ENCODE assay signal across 16 cellular contexts in genomic region chr11:118059231-118059940, GRCh38. TPM values are rescaled to one million over a fixed set of nuclear protein-coding genes. Genes with fewer than 3 reads are reported as not detected.
"Had no signal": no experiment of that assay in that cellular context is flagged by ENCODE, and none has a peak within 500 bp of the region (broad histone marks: within the 10 kb centered on the region; RNA-seq: fewer than 3 reads in every experiment).

No MANE protein-coding gene starts in this region.

- H3K9me3 ChIP-seq: left lung, mucosa of descending colon, right lobe of liver, spleen had no signal

- H3K4me1 ChIP-seq: left lung, right lobe of liver, spleen had no signal

- H3K27ac ChIP-seq: left lung, right lobe of liver, spleen had no signal

- H3K4me3 Mint-ChIP-seq: activated B cell treated with CpG ODN at 0.5 μM for 24 hours; activated T-helper 1 cell treated with anti-CD3 and anti-CD28 coated beads, Interleukin-12 subunit alpha, Interleukin-12 subunit beta, Interleukin-2, Interleukin-4 antibody, amounts not matched to agents 30 ng/mL and 10 ng/mL and 1 ng/mL, durations not matched to agents 14 hours and 24 hours and 36 hours had no signal

- H3K9me3 Mint-ChIP-seq: activated B cell treated with CpG ODN at 0.5 μM for 24 hours; activated T-helper 1 cell treated with anti-CD3 and anti-CD28 coated beads, Interleukin-12 subunit alpha, Interleukin-12 subunit beta, Interleukin-2, Interleukin-4 antibody, amounts not matched to agents 30 ng/mL and 10 ng/mL and 1 ng/mL, durations not matched to agents 14 hours and 24 hours and 36 hours; naive thymus-derived CD8-positive, alpha-beta T cell had no signal

- H3K4me3 ChIP-seq: left lung, mucosa of descending colon, right lobe of liver, spleen had no signal

- H3K27ac Mint-ChIP-seq: activated B cell treated with CpG ODN at 0.5 μM for 24 hours; activated T-helper 1 cell treated with anti-CD3 and anti-CD28 coated beads, Interleukin-12 subunit alpha, Interleukin-12 subunit beta, Interleukin-2, Interleukin-4 antibody, amounts not matched to agents 30 ng/mL and 10 ng/mL and 1 ng/mL, durations not matched to agents 14 hours and 24 hours and 36 hours had no signal

- H3K4me1 Mint-ChIP-seq: activated B cell treated with CpG ODN at 0.5 μM for 24 hours had no signal

- DNase-seq: activated B cell treated with CpG ODN at 0.5 μM for 24 hours; activated CD4-positive, alpha-beta T cell treated with anti-CD3 and anti-CD28 coated beads for 48 hours; activated naive CD4-positive, alpha-beta T cell treated with Interleukin-2 at 50 U/mL for 16 hours; hippocampal formation; left lung; mucosa of descending colon; naive thymus-derived CD8-positive, alpha-beta T cell; right lobe of liver; SW 1271 had no signal

- H3K36me3 ChIP-seq: left lung, right lobe of liver, spleen had no signal

- ATAC-seq: mucosa of descending colon; naive thymus-derived CD8-positive, alpha-beta T cell had no signal

- H3K36me3 Mint-ChIP-seq: naive thymus-derived CD8-positive, alpha-beta T cell had no signal

- H3K27me3 ChIP-seq: right lobe of liver, spleen had no signal

RNA-seq across cellular contexts. Expression of gene TMPRSS4, which starts 17.5 kb away (rescaled TPM):
- total RNA-seq: activated B cell treated with CpG ODN at 0.5 μM for 24 hours; activated T-helper 1 cell treated with anti-CD3 and anti-CD28 coated beads, Interleukin-12 subunit alpha, Interleukin-12 subunit beta, Interleukin-2, Interleukin-4 antibody, amounts not matched to agents 30 ng/mL and 10 ng/mL and 1 ng/mL, durations not matched to agents 14 hours and 24 hours and 36 hours; astrocyte; naive thymus-derived CD8-positive, alpha-beta T cell; T-helper 2 cell treated with Interferon-gamma antibody and Interleukin-4, amounts not matched to agents 100 ng/mL and 5 ng/mL, for 36 hours had no signal
- polyA plus RNA-seq: naive thymus-derived CD8-positive, alpha-beta T cell had no signal

RNA-seq across cellular contexts. Expression of gene SMIM35, which starts 27.4 kb away (rescaled TPM):
- total RNA-seq: astrocyte, bronchial epithelial cell, left lung, mucosa of descending colon, progenitor cell of endocrine pancreas, right lobe of liver had no signal
- polyA plus RNA-seq: keratinocyte had no signal
